Comparison of ENCODE assay signal across 31 cellular contexts in the genomic region with DNA sequence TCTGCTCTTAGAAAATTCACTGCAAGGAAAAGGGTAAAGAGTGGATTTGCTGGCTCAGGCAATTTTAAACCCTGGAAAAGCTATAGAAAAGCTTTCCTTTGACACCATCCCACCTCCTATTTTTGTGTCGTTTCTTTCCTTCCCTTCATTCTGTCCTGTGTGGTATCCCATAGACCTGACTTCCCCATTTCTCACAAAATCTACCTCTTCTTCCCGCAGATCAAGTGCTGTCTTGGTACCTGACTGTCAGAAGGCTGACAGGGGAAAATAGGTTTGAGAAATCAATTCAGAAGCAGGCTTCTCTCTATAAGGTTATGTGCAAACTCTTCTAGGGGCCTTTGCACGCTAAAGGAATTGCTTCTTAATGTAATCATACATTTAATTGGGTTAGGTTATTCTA.
"Had no signal": no experiment of that assay in that cellular context is flagged by ENCODE, and none has a peak within 500 bp of the region (broad histone marks: within the 10 kb centered on the region; RNA-seq: fewer than 3 reads in every experiment).

No MANE protein-coding gene starts in this region.

- H3K9ac ChIP-seq: parathyroid adenoma had no signal

- H3K4me1 Mint-ChIP-seq: activated CD4-positive, alpha-beta T cell treated with anti-CD3 and anti-CD28 coated beads, Interleukin-2, amount 10 ng/mL, durations not matched to agents 24 days and 14 days; activated naive CD8-positive, alpha-beta T cell treated with anti-CD3 and anti-CD28 coated beads for 36 hours; immature natural killer cell; naive thymus-derived CD4-positive, alpha-beta T cell; neural crest cell; stimulated activated naive CD8-positive, alpha-beta T cell treated with anti-CD3 and anti-CD28 coated beads, Interleukin-15, amount 100 ng/mL, for 72 hours had no signal

- H3K4me1 ChIP-seq: adrenal gland, body of pancreas, parathyroid adenoma, tibial artery had no signal

- H3K27ac ChIP-seq: adrenal gland, body of pancreas, parathyroid adenoma, tibial artery had no signal

- H3K9me3 ChIP-seq: adrenal gland, body of pancreas, tibial artery had no signal

- H3K27me3 ChIP-seq: adrenal gland, body of pancreas, tibial artery had no signal

- H3K79me2 ChIP-seq: parathyroid adenoma had no signal

- H3K4me3 Mint-ChIP-seq: activated CD4-positive, alpha-beta memory T cell treated with anti-CD3 and anti-CD28 coated beads for 36 hours; activated CD4-positive, alpha-beta T cell treated with anti-CD3 and anti-CD28 coated beads, Interleukin-2, amount 10 ng/mL, durations not matched to agents 24 days and 14 days; activated naive CD4-positive, alpha-beta T cell treated with anti-CD3 and anti-CD28 coated beads for 36 hours; activated naive CD8-positive, alpha-beta T cell treated with anti-CD3 and anti-CD28 coated beads for 36 hours; activated T-helper 1 cell treated with anti-CD3 and anti-CD28 coated beads, Interleukin-12 subunit alpha, Interleukin-12 subunit beta, Interleukin-2, Interleukin-4 antibody, amounts not matched to agents 30 ng/mL and 10 ng/mL and 1 ng/mL, durations not matched to agents 14 hours and 24 hours and 36 hours; immature natural killer cell; mesothelial cell of epicardium; naive thymus-derived CD4-positive, alpha-beta T cell; neural crest cell; stimulated activated memory B cell treated with anti-CD40 and anti-IgM and Interleukin-4, amounts not matched to agents 10 μg/mL and 1 μg/mL and 100 μg/mL, for 72 hours; stimulated activated naive CD8-positive, alpha-beta T cell treated with anti-CD3 and anti-CD28 coated beads, Interleukin-15, amount 100 ng/mL, for 72 hours; T-helper 1 cell treated with Interleukin-12 subunit alpha and Interleukin-12 subunit beta and Interleukin-4 antibody, amounts not matched to agents 30 μg/mL and 1 μg/mL, for 36 hours had no signal

- H3K4me3 ChIP-seq: adrenal gland, body of pancreas, tibial artery had no signal

- H3K36me3 ChIP-seq: adrenal gland, tibial artery had no signal

- ATAC-seq: body of pancreas; naive thymus-derived CD4-positive, alpha-beta T cell; right cardiac atrium; stimulated activated naive CD8-positive, alpha-beta T cell treated with anti-CD3 and anti-CD28 coated beads, Interleukin-15, amount 100 ng/mL, for 72 hours had no signal

- H3K27me3 Mint-ChIP-seq: activated naive CD8-positive, alpha-beta T cell treated with anti-CD3 and anti-CD28 coated beads for 36 hours had no signal

- H3K9me3 Mint-ChIP-seq: activated CD4-positive, alpha-beta T cell treated with anti-CD3 and anti-CD28 coated beads, Interleukin-2, amount 10 ng/mL, durations not matched to agents 24 days and 14 days; activated T-helper 1 cell treated with anti-CD3 and anti-CD28 coated beads, Interleukin-12 subunit alpha, Interleukin-12 subunit beta, Interleukin-2, Interleukin-4 antibody, amounts not matched to agents 30 ng/mL and 10 ng/mL and 1 ng/mL, durations not matched to agents 14 hours and 24 hours and 36 hours; neural crest cell; T-helper 1 cell treated with Interleukin-12 subunit alpha and Interleukin-12 subunit beta and Interleukin-4 antibody, amounts not matched to agents 30 μg/mL and 1 μg/mL, for 36 hours had no signal

- DNase-seq: activated CD4-positive, alpha-beta T cell treated with anti-CD3 and anti-CD28 coated beads, Interleukin-2, amount 10 ng/mL, durations not matched to agents 24 days and 14 days; activated CD4-positive, CD25-positive, alpha-beta regulatory T cell treated with anti-CD3 and anti-CD28 coated beads, Interleukin-2, amount 50 U/mL, for 72 hours; activated CD8-positive, alpha-beta memory T cell treated with anti-CD3 and anti-CD28 coated beads, Interleukin-2, amount 50 U/mL, for 4 hours; activated effector memory CD4-positive, alpha-beta T cell treated with anti-CD3 and anti-CD28 coated beads, Interleukin-2, amount 50 U/mL, for 16 hours; activated naive CD4-positive, alpha-beta T cell treated with anti-CD3 and anti-CD28 coated beads for 36 hours; activated naive CD8-positive, alpha-beta T cell treated with anti-CD3 and anti-CD28 coated beads for 36 hours; activated T-cell treated with anti-CD3 and anti-CD28 coated beads, Interleukin-2, amount 50 U/mL, for 1 hour; adrenal gland; aorta; body of pancreas; dermis blood vessel endothelial cell; effector CD4-positive, alpha-beta T cell; head of caudate nucleus; hypothalamus; immature natural killer cell; naive thymus-derived CD4-positive, alpha-beta T cell; nucleus accumbens; right cardiac atrium; stimulated activated CD4-positive, alpha-beta T cell treated with anti-CD3 and anti-CD28 coated beads, Interleukin-1b, Interleukin-23, amount 100 ng/mL, for 48 hours; stimulated activated CD4-positive, alpha-beta T cell treated with anti-CD3 and anti-CD28 coated beads, Interleukin-4, amount 100 ng/mL, for 4 hours; stimulated activated CD8-positive, alpha-beta memory T cell treated with anti-CD3 and anti-CD28 coated beads, Interleukin-4, amount 100 ng/mL, for 48 hours; stimulated activated naive CD8-positive, alpha-beta T cell treated with anti-CD3 and anti-CD28 coated beads, Interleukin-15, amount 100 ng/mL, for 72 hours; T-helper 9 cell; tibial artery had no signal

- H2AFZ ChIP-seq: parathyroid adenoma had no signal

- H3K27ac Mint-ChIP-seq: activated CD4-positive, alpha-beta memory T cell treated with anti-CD3 and anti-CD28 coated beads for 36 hours; activated CD4-positive, alpha-beta T cell treated with anti-CD3 and anti-CD28 coated beads, Interleukin-2, amount 10 ng/mL, durations not matched to agents 24 days and 14 days; activated naive CD4-positive, alpha-beta T cell treated with anti-CD3 and anti-CD28 coated beads for 36 hours; activated naive CD8-positive, alpha-beta T cell treated with anti-CD3 and anti-CD28 coated beads for 36 hours; activated T-helper 1 cell treated with anti-CD3 and anti-CD28 coated beads, Interleukin-12 subunit alpha, Interleukin-12 subunit beta, Interleukin-2, Interleukin-4 antibody, amounts not matched to agents 30 ng/mL and 10 ng/mL and 1 ng/mL, durations not matched to agents 14 hours and 24 hours and 36 hours; immature natural killer cell; mesothelial cell of epicardium; naive thymus-derived CD4-positive, alpha-beta T cell; stimulated activated memory B cell treated with anti-CD40 and anti-IgM and Interleukin-4, amounts not matched to agents 10 μg/mL and 1 μg/mL and 100 μg/mL, for 72 hours; T-helper 1 cell treated with Interleukin-12 subunit alpha and Interleukin-12 subunit beta and Interleukin-4 antibody, amounts not matched to agents 30 μg/mL and 1 μg/mL, for 36 hours had no signal

- H3K36me3 Mint-ChIP-seq: activated CD4-positive, alpha-beta memory T cell treated with anti-CD3 and anti-CD28 coated beads for 36 hours; activated naive CD8-positive, alpha-beta T cell treated with anti-CD3 and anti-CD28 coated beads for 36 hours; naive thymus-derived CD4-positive, alpha-beta T cell; stimulated activated memory B cell treated with anti-CD40 and anti-IgM and Interleukin-4, amounts not matched to agents 10 μg/mL and 1 μg/mL and 100 μg/mL, for 72 hours had no signal
